In the genomic region with DNA sequence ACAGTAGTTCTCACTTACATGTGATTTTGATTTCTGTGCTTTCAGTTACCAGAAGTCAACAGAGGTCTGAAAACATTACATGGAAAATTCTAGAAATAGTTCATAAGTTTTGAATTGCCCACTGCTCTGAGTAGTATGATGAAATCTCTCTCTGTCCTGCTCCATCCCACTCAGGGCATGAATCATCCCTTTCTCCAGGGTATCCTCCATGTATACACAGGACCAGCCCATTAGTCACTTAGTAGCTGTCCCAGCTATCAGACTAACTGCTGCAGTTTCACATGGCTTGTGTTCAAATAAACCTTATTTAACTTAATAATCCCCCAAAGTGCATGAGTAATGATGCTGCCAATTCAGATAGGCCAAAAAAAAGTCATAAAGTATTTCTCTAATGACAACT, we compare ENCODE assay signal across 14 cellular contexts. TPM values are rescaled to one million over a fixed set of nuclear protein-coding genes. Genes with fewer than 3 reads are reported as not detected.
DNase-seq lines count a peak whose midpoint lies in the region; ATAC-seq, FAIRE-seq and TF ChIP-seq lines count a peak whose summit lies in the region.
"Had no signal": no experiment of that assay in that cellular context is flagged by ENCODE, and none has a peak within 500 bp of the region (broad histone marks: within the 10 kb centered on the region; RNA-seq: fewer than 3 reads in every experiment).

No MANE protein-coding gene starts in this region.

- no peaks in the 10 kb centered on the region for H3K36me3 ChIP-seq in HepG2 (replicated peaks in 1 of 2; ENCODE audit: control insufficient read depth in 1 of 2, insufficient read depth in 2 of 2, low read length in 2 of 2)
- H3K36me3 ChIP-seq: transverse colon had no signal

- no peak for TF ChIP-seq POLR2A in HepG2 (IDR thresholded peaks at IDR 0.05; ENCODE audit: insufficient read depth in 1 of 2, low read depth in 2 of 2, low read length in 2 of 2)

- H3K9me3 ChIP-seq in HepG2 (ENCODE audit: low read length): no peaks in the 10 kb centered on the region
- H3K9me3 ChIP-seq: transverse colon had no signal

- intact Hi-C loops in HepG2 (cut with micrococcal nuclease; ENCODE audit: unreplicated experiment): no loop called here

- no peak overlapping the region for H3K9ac ChIP-seq in HepG2 (ENCODE audit: insufficient read depth, low read depth, low read length)

- in situ Hi-C loops in HepG2 (cut with HindIII; ENCODE audit: extremely low pct_ligation_motif_present, low pct_unique_long_range_greater_than_20kb): no loop called here

- FAIRE-seq in HTR-8/SVneo (lab: Jason Lieb, UNC) (no peak), HepG2 (lab: Jason Lieb, UNC) (no peak)

- H3K27me3 ChIP-seq in HepG2 (ENCODE audit: control insufficient read depth in 1 of 2, insufficient read depth in 2 of 2, low read length in 2 of 2): no peaks in the 10 kb centered on the region
- H3K27me3 ChIP-seq: transverse colon had no signal

- CTCF ChIA-PET in HepG2 (lab: Yijun Ruan, JAX; ENCODE audit: low intra/inter-chr PET ratio, low total read pairs): no interaction called here

- ATAC-seq in HepG2 (no peak), GM18498 (IDR thresholded peaks at IDR 0.05; ENCODE audit: unreplicated experiment) (no peak), HG03039 (IDR thresholded peaks at IDR 0.05; ENCODE audit: unreplicated experiment) (no peak)

- POLR2A ChIA-PET in HepG2 (lab: Yijun Ruan, JAX): no interaction called here

- TF ChIP-seq RAD21 in HepG2 (CRISPR knock-in tag; IDR thresholded peaks at IDR 0.05): no peak

- H4K20me1 ChIP-seq in HepG2 (ENCODE audit: insufficient read depth, low read length): no peaks in the 10 kb centered on the region

- H3K79me2 ChIP-seq in HepG2 (ENCODE audit: insufficient read depth, low read length): no peaks in the 10 kb centered on the region

- no peak overlapping the region for H3K4me2 ChIP-seq in HepG2 (ENCODE audit: low read depth, low read length)

- DNase-seq in AG09309 (ENCODE audit: low read depth) (peak; percentile 73), HTR-8/SVneo (ENCODE audit: insufficient read length, low spot score) (peak; percentile 1), choroid plexus epithelial cell (ENCODE audit: low read depth) (peak; percentile 95), HepG2 (ENCODE audit: low spot score) (peak; percentile 0), GF-D8 (lab: John Stamatoyannopoulos, UW) (no peak)
- DNase-seq in stimulated activated CD4-positive, alpha-beta T cell treated with anti-CD3 and anti-CD28 coated beads, Interleukin-15, amount 100 ng/mL, for 24 hours: no peak
- DNase-seq: activated CD4-positive, alpha-beta T cell treated with anti-CD3 and anti-CD28 coated beads for 48 hours; activated gamma-delta T cell; effector CD4-positive, alpha-beta T cell; occipital lobe; SHP77 treated with DMSO at 0.1 percent for 48 hours; transverse colon had no signal

- TF ChIP-seq EP300 in HepG2 (IDR thresholded peaks at IDR 0.05; ENCODE audit: low read depth in 2 of 2, low read length in 2 of 2): no peak
- no peak for TF ChIP-seq EP300 in HepG2 (CRISPR knock-in tag; IDR thresholded peaks at IDR 0.05; ENCODE audit: borderline replicate concordance)

- H3K4me1 ChIP-seq in HepG2 (ENCODE audit: insufficient read depth, low read length): no peaks in the 10 kb centered on the region
- H3K4me1 ChIP-seq: transverse colon had no signal

- no peak overlapping the region for H3K4me3 ChIP-seq in AG09309 (ENCODE audit: control insufficient read depth, low read depth, low read length)
- H3K4me3 ChIP-seq in choroid plexus epithelial cell (ENCODE audit: low read depth, low read length): no peak overlapping the region
- H3K4me3 ChIP-seq in HepG2 (replicated peaks in 1 of 3; ENCODE audit: insufficient read depth in 1 of 3, low read depth in 2 of 3, low read length in 3 of 3): no peak overlapping the region
- H3K4me3 ChIP-seq: transverse colon had no signal

- BruUV-seq in HepG2 (replicated peaks; lab: Mats Ljungman, UMichigan): no TSS peak

- no peak for TF ChIP-seq CTCF in AG09309 (IDR thresholded peaks at IDR 0.05; ENCODE audit: control insufficient read depth, insufficient read depth, low read depth, low read length, missing control alignments)
- TF ChIP-seq CTCF in choroid plexus epithelial cell (conservative IDR thresholded peaks at IDR 0.05; ENCODE audit: low read depth, low read length): no peak
- TF ChIP-seq CTCF in HepG2 (CRISPR knock-in tag; IDR thresholded peaks at IDR 0.05): no peak

- H2AFZ ChIP-seq in HepG2 (ENCODE audit: low read length): no peak overlapping the region

- H3K27ac ChIP-seq in HepG2 (ENCODE audit: extremely low read length, insufficient read depth, low read length): no peak overlapping the region
- H3K27ac ChIP-seq: transverse colon had no signal

TF ChIP-seq in HepG2, 621 proteins besides CTCF, POLR2A, EP300 and RAD21 (continues in another document):
- TF ChIP-seq, protein P1, sequence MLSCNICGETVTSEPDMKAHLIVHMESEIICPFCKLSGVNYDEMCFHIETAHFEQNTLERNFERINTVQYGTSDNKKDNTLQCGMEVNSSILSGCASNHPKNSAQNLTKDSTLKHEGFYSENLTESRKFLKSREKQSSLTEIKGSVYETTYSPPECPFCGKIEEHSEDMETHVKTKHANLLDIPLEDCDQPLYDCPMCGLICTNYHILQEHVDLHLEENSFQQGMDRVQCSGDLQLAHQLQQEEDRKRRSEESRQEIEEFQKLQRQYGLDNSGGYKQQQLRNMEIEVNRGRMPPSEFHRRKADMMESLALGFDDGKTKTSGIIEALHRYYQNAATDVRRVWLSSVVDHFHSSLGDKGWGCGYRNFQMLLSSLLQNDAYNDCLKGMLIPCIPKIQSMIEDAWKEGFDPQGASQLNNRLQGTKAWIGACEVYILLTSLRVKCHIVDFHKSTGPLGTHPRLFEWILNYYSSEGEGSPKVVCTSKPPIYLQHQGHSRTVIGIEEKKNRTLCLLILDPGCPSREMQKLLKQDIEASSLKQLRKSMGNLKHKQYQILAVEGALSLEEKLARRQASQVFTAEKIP (CRISPR knock-in tag; IDR thresholded peaks at IDR 0.05; ENCODE audit: borderline replicate concordance): no peak
- TF ChIP-seq ZC3H13 (CRISPR knock-in tag; IDR thresholded peaks at IDR 0.05): no peak
- TF ChIP-seq, protein P2, sequence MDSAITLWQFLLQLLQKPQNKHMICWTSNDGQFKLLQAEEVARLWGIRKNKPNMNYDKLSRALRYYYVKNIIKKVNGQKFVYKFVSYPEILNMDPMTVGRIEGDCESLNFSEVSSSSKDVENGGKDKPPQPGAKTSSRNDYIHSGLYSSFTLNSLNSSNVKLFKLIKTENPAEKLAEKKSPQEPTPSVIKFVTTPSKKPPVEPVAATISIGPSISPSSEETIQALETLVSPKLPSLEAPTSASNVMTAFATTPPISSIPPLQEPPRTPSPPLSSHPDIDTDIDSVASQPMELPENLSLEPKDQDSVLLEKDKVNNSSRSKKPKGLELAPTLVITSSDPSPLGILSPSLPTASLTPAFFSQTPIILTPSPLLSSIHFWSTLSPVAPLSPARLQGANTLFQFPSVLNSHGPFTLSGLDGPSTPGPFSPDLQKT (CRISPR knock-in tag; IDR thresholded peaks at IDR 0.05; ENCODE audit: borderline replicate concordance): no peak

RNA-seq across cellular contexts. Expression of a gene that starts 38.6 kb away (rescaled TPM):
- not detected in 2 replicates for total RNA-seq in HepG2 (2016; rRNA removed; fragmentation: Illumina TruSeq; extraction: Trizol)
- not detected in 2 replicates for total RNA-seq in HepG2 (2016; cell fraction: cytosol; rRNA removed; fragmentation: Illumina TruSeq; extraction: Trizol; ENCODE audit: low read depth)
- not detected in 2 replicates for total RNA-seq in HepG2 (2016; cell fraction: insoluble cytoplasmic fraction; rRNA removed; fragmentation: Illumina TruSeq; extraction: Trizol)
- not detected in 2 replicates for total RNA-seq in HepG2 (2016; cell fraction: membrane; rRNA removed; fragmentation: Illumina TruSeq; extraction: Trizol)
- total RNA-seq in HepG2 (2016; cell fraction: nucleus; rRNA removed; fragmentation: Illumina TruSeq; extraction: Trizol): not detected in 2 replicates
- 0.01 TPM in 1 of 2 replicates, not detected in the other for polyA plus RNA-seq in HepG2 (2011; rRNA removed)
- 0.01 and 0.03 TPM in 2 replicates for polyA plus RNA-seq in HepG2 (2011; cell fraction: cytosol; rRNA removed)
- polyA plus RNA-seq in HepG2 (2011; cell fraction: nucleus; rRNA removed): not detected in 2 replicates
- polyA plus RNA-seq in HepG2 (2012): 0.03 and 0.07 TPM in 2 replicates
- not detected in 2 replicates for polyA plus RNA-seq in HepG2 (2016; cell fraction: cytosol; fragmentation: Illumina TruSeq; extraction: Trizol; ENCODE audit: low read depth)
- polyA plus RNA-seq in HepG2 (2016; cell fraction: insoluble cytoplasmic fraction; fragmentation: Illumina TruSeq; extraction: Trizol; ENCODE audit: low read depth): not detected in 2 replicates
- polyA plus RNA-seq in HepG2 (2016; cell fraction: membrane; fragmentation: Illumina TruSeq; extraction: Trizol; ENCODE audit: low read depth): not detected in 2 replicates
- polyA plus RNA-seq in HepG2 (2016; cell fraction: nucleus; fragmentation: Illumina TruSeq; extraction: Trizol; ENCODE audit: insufficient read depth, low read depth): not detected in 2 replicates
- not detected in 2 replicates for polyA minus RNA-seq in HepG2 (2011; rRNA and poly(A)+ RNA removed; ENCODE audit: low replicate concordance)
- polyA minus RNA-seq in HepG2 (2011; cell fraction: cytosol; rRNA and poly(A)+ RNA removed): not detected in 2 replicates
- not detected in 2 replicates for polyA minus RNA-seq in HepG2 (2011; cell fraction: nucleus; rRNA and poly(A)+ RNA removed)

Comparison
In these comparisons a context has a peak if more than half of its experiments do, and no peak if none do; other contexts are left out.
1. DNase-seq: peak in AG09309 (single experiment), HTR-8/SVneo (single experiment), choroid plexus epithelial cell (single experiment) and HepG2 (single experiment); none in GF-D8 (single experiment) and stimulated activated CD4-positive, alpha-beta T cell treated with anti-CD3 and anti-CD28 coated beads, Interleukin-15, amount 100 ng/mL, for 24 hours (single experiment).